In the genomic region with DNA sequence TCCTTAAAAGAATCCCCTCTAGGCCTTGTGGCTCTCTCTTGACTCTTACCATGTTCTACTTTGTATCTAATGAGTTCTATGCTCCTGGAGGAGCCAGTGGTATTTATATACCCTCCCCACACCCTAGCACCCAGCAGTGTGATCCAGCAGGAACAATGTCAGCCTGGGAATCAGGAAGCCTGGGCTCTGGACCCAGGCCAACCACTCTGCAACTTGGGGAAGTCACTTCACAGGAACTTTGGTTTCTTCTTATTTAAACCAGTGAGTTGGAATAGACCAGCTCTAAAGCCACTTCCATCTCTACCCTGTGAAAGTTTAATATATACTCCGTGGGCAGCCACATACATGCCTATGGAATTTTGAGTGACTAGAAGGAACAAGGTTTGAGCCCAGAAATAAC, we compare ENCODE assay signal across 22 cellular contexts. TPM values are rescaled to one million over a fixed set of nuclear protein-coding genes. Genes with fewer than 3 reads are reported as not detected.
DNase-seq lines count a peak whose midpoint lies in the region; ATAC-seq, FAIRE-seq and TF ChIP-seq lines count a peak whose summit lies in the region.
"Had no signal": no experiment of that assay in that cellular context is flagged by ENCODE, and none has a peak within 500 bp of the region (broad histone marks: within the 10 kb centered on the region; RNA-seq: fewer than 3 reads in every experiment).

No MANE protein-coding gene starts in this region.

- no peak overlapping the region for H3K9ac ChIP-seq in endothelial cell of umbilical vein (replicated peaks; ENCODE audit: extremely low read depth, insufficient read depth, low read length)

- no peak overlapping the region for H3K27ac ChIP-seq in endothelial cell of umbilical vein (ENCODE audit: insufficient read depth, low read depth, low read length)
- no peak overlapping the region for H3K27ac ChIP-seq in right cardiac atrium (ENCODE audit: low read length)
- H3K27ac ChIP-seq in thyroid gland, result peak overlapping the region in 2 of 3 donors; percentile 8 to 36
- H3K27ac ChIP-seq: A549, Peyer's patch had no signal

- no TSS peak for BruUV-seq in endothelial cell of umbilical vein (replicated peaks; lab: Mats Ljungman, UMichigan)

- no peak overlapping the region for H3K27ac Mint-ChIP-seq in activated CD4-positive, alpha-beta memory T cell treated with anti-CD3 and anti-CD28 coated beads, Interleukin-2, amount 10 ng/mL, durations not matched to agents 7 days and 5 days

- TF ChIP-seq POLR2A in endothelial cell of umbilical vein (IDR thresholded peaks at IDR 0.05; ENCODE audit: low read depth, low read length) (no peak), thyroid gland (IDR thresholded peaks at IDR 0.05) (no peak)

- ATAC-seq in right cardiac atrium, result peak; percentile 31 to 74
- no peak for ATAC-seq in HG03108 (IDR thresholded peaks at IDR 0.05; ENCODE audit: unreplicated experiment)
- no peak for ATAC-seq in GM19455 (IDR thresholded peaks at IDR 0.05; ENCODE audit: unreplicated experiment)
- ATAC-seq: A549 had no signal

- no peak overlapping the region for H2AFZ ChIP-seq in endothelial cell of umbilical vein (ENCODE audit: low read depth, low read length)

- 89% methylated on average over 1 of the region's 1 CpG for WGBS in right cardiac atrium
- 57% methylated on average over 1 of the region's 1 CpG for WGBS in thyroid gland, 2 donors

- no peaks in the 10 kb centered on the region for H4K20me1 ChIP-seq in endothelial cell of umbilical vein (replicated peaks; ENCODE audit: control insufficient read depth, extremely low read depth, insufficient read depth, low read length)

- FAIRE-seq in endothelial cell of umbilical vein (lab: Jason Lieb, UNC), result peak; percentile 4
- FAIRE-seq: A549, GM12892 had no signal

- H3K9me3 Mint-ChIP-seq in activated CD4-positive, alpha-beta memory T cell treated with anti-CD3 and anti-CD28 coated beads, Interleukin-2, amount 10 ng/mL, durations not matched to agents 7 days and 5 days, result no peaks in the 10 kb centered on the region
- H3K9me3 Mint-ChIP-seq: IgD-negative memory B cell had no signal

- no peak overlapping the region for H3K4me2 ChIP-seq in endothelial cell of umbilical vein (ENCODE audit: insufficient read depth, low read length)
- H3K4me2 ChIP-seq: A549 had no signal

- H3K4me3 Mint-ChIP-seq in activated CD4-positive, alpha-beta memory T cell treated with anti-CD3 and anti-CD28 coated beads, Interleukin-2, amount 10 ng/mL, durations not matched to agents 7 days and 5 days, result no peak overlapping the region
- H3K4me3 Mint-ChIP-seq: IgD-negative memory B cell had no signal

- H3K9me1 ChIP-seq in endothelial cell of umbilical vein (replicated peaks; ENCODE audit: control insufficient read depth, extremely low read depth, insufficient read depth, low read length), result no peaks in the 10 kb centered on the region

- CTCF ChIA-PET in endothelial cell of umbilical vein (lab: Charles Lee), result no interaction called here
- CTCF ChIA-PET in activated CD4-positive, alpha-beta memory T cell treated with anti-CD3 and anti-CD28 coated beads, Interleukin-2, amount 10 ng/mL, durations not matched to agents 7 days and 5 days (lab: Charles Lee), result interaction anchor here (0.7 kb wide), 1 partner anchor 29 kb away, joined by 6 read pairs; no protein-coding TSS in a partner anchor

- dilution Hi-C loops in endothelial cell of umbilical vein (cut with MboI; ENCODE audit: extremely low pct_ligation_motif_present, low sequenced_read_pairs), result no loop called here

- no peak for TF ChIP-seq CTCF in endothelial cell of umbilical vein (IDR thresholded peaks at IDR 0.05; ENCODE audit: extremely low read depth in 1 of 2, insufficient read depth in 1 of 2, low read depth in 1 of 2, low read length in 2 of 2)
- TF ChIP-seq CTCF in thyroid gland (IDR thresholded peaks at IDR 0.05), result no peak

- no peaks in the 10 kb centered on the region for H3K9me3 ChIP-seq in endothelial cell of umbilical vein (replicated peaks; ENCODE audit: control insufficient read depth, insufficient read depth, low read length)
- H3K9me3 ChIP-seq in right cardiac atrium (ENCODE audit: control insufficient read depth, low read length), result no peaks in the 10 kb centered on the region
- H3K9me3 ChIP-seq in thyroid gland, result no peaks in the 10 kb centered on the region
- H3K9me3 ChIP-seq: A549, BE2C, Peyer's patch had no signal

- intact Hi-C loops in endothelial cell of umbilical vein (cut with micrococcal nuclease), result no loop called here
- intact Hi-C loops in right cardiac atrium (cut with DNase I), result no loop called here
- intact Hi-C loops in thyroid gland (cut with DNase I), result no loop called here

- no peaks in the 10 kb centered on the region for H3K27me3 ChIP-seq in endothelial cell of umbilical vein (ENCODE audit: control insufficient read depth in 2 of 2, insufficient read depth in 2 of 2, low read length in 2 of 2)
- H3K27me3 ChIP-seq in right cardiac atrium (ENCODE audit: control insufficient read depth, insufficient read depth), result no peaks in the 10 kb centered on the region
- no peaks in the 10 kb centered on the region for H3K27me3 ChIP-seq in thyroid gland
- H3K27me3 ChIP-seq: BE2C, Peyer's patch had no signal

- H3K79me2 ChIP-seq in endothelial cell of umbilical vein (ENCODE audit: control insufficient read depth, insufficient read depth, low read length), result no peaks in the 10 kb centered on the region

- H3K4me1 ChIP-seq in endothelial cell of umbilical vein (ENCODE audit: control insufficient read depth, extremely low read depth, insufficient read depth, low read length), result no peaks in the 10 kb centered on the region
- peaks cover 5% of the 10 kb centered on the region for H3K4me1 ChIP-seq in right cardiac atrium (ENCODE audit: control insufficient read depth, insufficient read depth, low read length)
- peaks cover 21 to 38% of the 10 kb centered on the region in 2 donors for H3K4me1 ChIP-seq in thyroid gland
- H3K4me1 ChIP-seq: A549, BE2C, Peyer's patch had no signal

- no peaks in the 10 kb centered on the region for H3K36me3 Mint-ChIP-seq in activated CD4-positive, alpha-beta memory T cell treated with anti-CD3 and anti-CD28 coated beads, Interleukin-2, amount 10 ng/mL, durations not matched to agents 7 days and 5 days (ENCODE audit: low read depth)
- H3K36me3 Mint-ChIP-seq: IgD-negative memory B cell had no signal

- H3K27me3 Mint-ChIP-seq in activated CD4-positive, alpha-beta memory T cell treated with anti-CD3 and anti-CD28 coated beads, Interleukin-2, amount 10 ng/mL, durations not matched to agents 7 days and 5 days, result peaks cover 2% of the 10 kb centered on the region

- H3K4me1 Mint-ChIP-seq in activated CD4-positive, alpha-beta memory T cell treated with anti-CD3 and anti-CD28 coated beads, Interleukin-2, amount 10 ng/mL, durations not matched to agents 7 days and 5 days, result no peaks in the 10 kb centered on the region

- H3K36me3 ChIP-seq in endothelial cell of umbilical vein (ENCODE audit: control insufficient read depth in 2 of 2, extremely low read depth in 1 of 2, insufficient read depth in 2 of 2, low read length in 2 of 2), result no peaks in the 10 kb centered on the region
- no peaks in the 10 kb centered on the region for H3K36me3 ChIP-seq in thyroid gland
- H3K36me3 ChIP-seq: BE2C, Peyer's patch had no signal

- H3K4me3 ChIP-seq in endothelial cell of umbilical vein (replicated peaks in 1 of 3; ENCODE audit: insufficient read depth in 1 of 3, low read depth in 1 of 3, low read length in 3 of 3) (no peak overlapping the region), right cardiac atrium (ENCODE audit: low read length) (no peak overlapping the region), thyroid gland (replicated peaks in 1 of 3) (no peak overlapping the region)
- H3K4me3 ChIP-seq: A549, Peyer's patch had no signal

- POLR2A ChIA-PET in endothelial cell of umbilical vein (lab: Charles Lee), result no interaction called here
- POLR2A ChIA-PET in activated CD4-positive, alpha-beta memory T cell treated with anti-CD3 and anti-CD28 coated beads, Interleukin-2, amount 10 ng/mL, durations not matched to agents 7 days and 5 days (lab: Charles Lee), result no interaction called here

- DNase-seq in HK-2 (ENCODE audit: unreplicated experiment), result peak; percentile 12
- DNase-seq in endothelial cell of umbilical vein (ENCODE audit: low read depth, low spot score), result peak; percentile 32
- peak; percentile 44 to 73 (median 72) for DNase-seq in right cardiac atrium
- peak; percentile 46 to 47 for DNase-seq in thyroid gland
- DNase-seq in activated CD4-positive, alpha-beta memory T cell treated with anti-CD3 and anti-CD28 coated beads, Interleukin-2, amount 10 ng/mL, durations not matched to agents 7 days and 5 days, result no peak
- DNase-seq: BE2C, DMS79 treated with DMSO at 0.1 percent for 48 hours, GOT3, HCEC 1CT, MV-4-11, NCI-H1105 treated with DMSO at 0.1 percent for 48 hours, NCI-H2029 treated with DMSO at 0.1 percent for 48 hours, NCI-H226, NCI-H524 treated with DMSO at 0.1 percent for 48 hours, NCI-H82, Peyer's patch, SHP77 had no signal

TF ChIP-seq in endothelial cell of umbilical vein, 7 proteins besides CTCF, POLR2A, EP300 and RAD21:
- no peak for TF ChIP-seq FOS (IDR thresholded peaks at IDR 0.05; ENCODE audit: borderline replicate concordance, insufficient read depth, low read length)

RNA-seq across cellular contexts. Expression of gene SPTBN1, which starts 11.6 kb away (rescaled TPM):
- total RNA-seq in endothelial cell of umbilical vein, result 320 and 328 TPM in 2 replicates
- polyA plus RNA-seq in endothelial cell of umbilical vein, result 49.1 and 63.3 TPM in 2 replicates
- 38.1 and 40.3 TPM in 2 replicates for polyA plus RNA-seq in endothelial cell of umbilical vein (2011; cell fraction: cytosol; rRNA removed)
- polyA plus RNA-seq in endothelial cell of umbilical vein (2011; cell fraction: nucleus; rRNA removed), result 600 and 687 TPM in 2 replicates
- polyA plus RNA-seq in endothelial cell of umbilical vein (2012), result 196 and 207 TPM in 2 replicates
- polyA minus RNA-seq in endothelial cell of umbilical vein, result 232 and 261 TPM in 2 replicates
- 23.1 TPM for polyA minus RNA-seq in endothelial cell of umbilical vein (2011; cell fraction: cytosol; rRNA and poly(A)+ RNA removed)
- polyA minus RNA-seq in endothelial cell of umbilical vein (2011; cell fraction: nucleus; rRNA and poly(A)+ RNA removed), result 636 and 685 TPM in 2 replicates
- total RNA-seq in right cardiac atrium, result 100 to 1,000 TPM; 304 to 348 (median 336) TPM
- polyA plus RNA-seq in right cardiac atrium, result 141 TPM
- 100 to 1,000 TPM; 381 to 513 (median 419) TPM for total RNA-seq in thyroid gland
- total RNA-seq in activated CD4-positive, alpha-beta memory T cell treated with anti-CD3 and anti-CD28 coated beads, Interleukin-2, amount 10 ng/mL, durations not matched to agents 7 days and 5 days, result 100 to 1,000 TPM; 112 TPM

Comparison
In these comparisons a context has a peak if more than half of its experiments do, and no peak if none do; other contexts are left out.
1. H3K27ac ChIP-seq: peak in thyroid gland (2 of 3); none in endothelial cell of umbilical vein (single experiment) and right cardiac atrium (single experiment).
2. ATAC-seq: peak in right cardiac atrium (2 of 2); none in HG03108 (single experiment) and GM19455 (single experiment).